ENCODE assay signal across 5 cellular contexts in genomic region chr17:27840406-27840678, GRCh38. TPM values are rescaled to one million over a fixed set of nuclear protein-coding genes. Genes with fewer than 3 reads are reported as not detected.
"Had no signal": no experiment of that assay in that cellular context is flagged by ENCODE, and none has a peak within 500 bp of the region (broad histone marks: within the 10 kb centered on the region; RNA-seq: fewer than 3 reads in every experiment).

No MANE protein-coding gene starts in this region.

RNA-seq across cellular contexts. Expression of gene NOS2, which starts 40.0 kb away (rescaled TPM):
- total RNA-seq: mononuclear cell, osteocyte, pulmonary artery endothelial cell, renal cortical epithelial cell, smooth muscle cell had no signal
